In the genomic region with DNA sequence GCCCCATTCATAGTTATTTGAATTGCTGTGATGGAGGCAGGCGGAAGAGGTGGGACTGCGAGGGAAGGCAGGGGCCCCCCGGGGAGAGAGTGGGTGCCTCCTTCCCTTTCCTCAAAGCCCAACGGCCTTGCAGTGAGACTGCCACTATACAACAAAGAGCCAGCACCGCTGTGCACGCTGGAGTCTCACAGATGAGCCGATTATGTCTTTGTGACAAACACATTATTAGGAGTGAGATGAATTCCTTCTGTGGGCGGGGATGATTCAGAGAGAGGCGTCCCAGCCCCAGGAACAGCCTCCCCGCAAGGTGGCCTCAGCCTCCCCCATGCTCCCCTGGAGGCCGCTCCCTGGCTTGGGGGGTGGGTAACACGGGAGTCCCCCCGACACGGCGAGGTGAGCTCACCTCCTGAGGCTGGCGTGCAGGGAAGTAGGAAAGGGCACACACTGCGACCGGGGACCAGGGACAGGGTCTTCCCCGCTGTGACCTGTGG, we compare ENCODE assay signal across 1 cellular context.
TF ChIP-seq lines count a peak whose summit lies in the region.

No MANE protein-coding gene starts in this region.

TF ChIP-seq in HEK293, 187 proteins besides CTCF, POLR2A, EP300 and RAD21 (continued from another document):
- no peak for TF ChIP-seq ZNF148 (tag by site-specific recombination; IDR thresholded peaks at IDR 0.05; ENCODE audit: borderline replicate concordance)
- peak; percentile 57 for TF ChIP-seq GLIS1 (tag by site-specific recombination; IDR thresholded peaks at IDR 0.05)
- 0 out of 2 replicates have a peak, but pooled peaks have one; percentile 6 for TF ChIP-seq ZIC2 (tag by site-specific recombination; IDR thresholded peaks at IDR 0.05)
- peak; percentile 34; the same call in 1 of the 2 replicates for TF ChIP-seq GLIS2 (tag by site-specific recombination; IDR thresholded peaks at IDR 0.05)
- no peak for TF ChIP-seq RBAK (tag by site-specific recombination; IDR thresholded peaks at IDR 0.05)
- no peak for TF ChIP-seq TSHZ1 (tag by site-specific recombination; IDR thresholded peaks at IDR 0.05; ENCODE audit: borderline replicate concordance)
- TF ChIP-seq ZBTB8A (tag by site-specific recombination; IDR thresholded peaks at IDR 0.05), result no peak
- TF ChIP-seq ZNF184 (tag by site-specific recombination; IDR thresholded peaks at IDR 0.05), result no peak
- no peak for TF ChIP-seq ELK4 (IDR thresholded peaks at IDR 0.05; ENCODE audit: borderline replicate concordance, low read depth, low read length)
- TF ChIP-seq YY2 (tag by site-specific recombination; IDR thresholded peaks at IDR 0.05), result no peak
- TF ChIP-seq ZNF416 (tag by site-specific recombination; IDR thresholded peaks at IDR 0.05), result no peak
- no peak for TF ChIP-seq ZFP3 (tag by site-specific recombination; IDR thresholded peaks at IDR 0.05; ENCODE audit: low read depth)
- no peak for TF ChIP-seq ZNF112 (tag by site-specific recombination; IDR thresholded peaks at IDR 0.05)
- no peak for TF ChIP-seq MZF1 (tag by site-specific recombination; IDR thresholded peaks at IDR 0.05; ENCODE audit: borderline replicate concordance)
- peak; percentile 55 for TF ChIP-seq ZFHX2 (tag by site-specific recombination; conservative IDR thresholded peaks at IDR 0.05)
- TF ChIP-seq ZNF311 (tag by site-specific recombination; IDR thresholded peaks at IDR 0.05; ENCODE audit: borderline replicate concordance), result no peak
- no peak for TF ChIP-seq BCL6B (tag by site-specific recombination; IDR thresholded peaks at IDR 0.05)
- peak; percentile 56 for TF ChIP-seq KLF1 (tag by site-specific recombination; IDR thresholded peaks at IDR 0.05)
- no peak for TF ChIP-seq ZNF670 (tag by site-specific recombination; IDR thresholded peaks at IDR 0.05; ENCODE audit: low read depth)
